1 cellular context compared by ENCODE assay signal in the genomic region with DNA sequence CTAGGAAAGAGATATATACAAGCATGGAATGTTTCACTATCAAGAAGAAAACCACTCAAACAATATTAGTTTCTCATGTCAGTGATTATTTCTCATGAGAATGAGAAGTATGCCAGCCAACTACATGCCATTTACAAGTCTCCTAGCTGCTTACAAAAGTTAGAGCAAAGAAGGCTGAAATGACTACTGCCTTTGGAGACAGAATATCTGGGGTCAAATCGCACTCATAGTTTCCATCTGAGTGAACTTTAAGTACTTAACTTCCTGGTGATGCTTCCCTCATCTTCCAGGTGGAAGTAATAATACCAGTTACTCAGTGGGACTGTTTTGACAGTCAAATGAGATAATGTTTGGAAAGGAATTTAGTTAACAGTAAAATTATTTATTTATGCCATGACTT.
TF ChIP-seq lines count a peak whose summit lies in the region.

No MANE protein-coding gene starts in this region.

TF ChIP-seq in K562, 482 proteins besides CTCF, POLR2A, EP300 and RAD21:
- TF ChIP-seq ZNF57 (CRISPR knock-in tag; IDR thresholded peaks at IDR 0.05) (no peak), ZNF583 (CRISPR knock-in tag; IDR thresholded peaks at IDR 0.05) (no peak), E2F3 (CRISPR knock-in tag; IDR thresholded peaks at IDR 0.05) (no peak), HDAC6 (IDR thresholded peaks at IDR 0.05; ENCODE audit: low read depth, low read length) (no peak), SMARCC2 (IDR thresholded peaks at IDR 0.05; ENCODE audit: low read depth) (no peak), NR2C1 (IDR thresholded peaks at IDR 0.05) (no peak), NR2C1 (tag; IDR thresholded peaks at IDR 0.05) (0 out of 2 replicates have a peak, but pooled peaks have one; percentile 19)
- TF ChIP-seq, protein P1, sequence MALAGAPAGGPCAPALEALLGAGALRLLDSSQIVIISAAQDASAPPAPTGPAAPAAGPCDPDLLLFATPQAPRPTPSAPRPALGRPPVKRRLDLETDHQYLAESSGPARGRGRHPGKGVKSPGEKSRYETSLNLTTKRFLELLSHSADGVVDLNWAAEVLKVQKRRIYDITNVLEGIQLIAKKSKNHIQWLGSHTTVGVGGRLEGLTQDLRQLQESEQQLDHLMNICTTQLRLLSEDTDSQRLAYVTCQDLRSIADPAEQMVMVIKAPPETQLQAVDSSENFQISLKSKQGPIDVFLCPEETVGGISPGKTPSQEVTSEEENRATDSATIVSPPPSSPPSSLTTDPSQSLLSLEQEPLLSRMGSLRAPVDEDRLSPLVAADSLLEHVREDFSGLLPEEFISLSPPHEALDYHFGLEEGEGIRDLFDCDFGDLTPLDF (CRISPR knock-in tag; IDR thresholded peaks at IDR 0.05), result no peak
